ENCODE assay signal across 9 cellular contexts in the genomic region with DNA sequence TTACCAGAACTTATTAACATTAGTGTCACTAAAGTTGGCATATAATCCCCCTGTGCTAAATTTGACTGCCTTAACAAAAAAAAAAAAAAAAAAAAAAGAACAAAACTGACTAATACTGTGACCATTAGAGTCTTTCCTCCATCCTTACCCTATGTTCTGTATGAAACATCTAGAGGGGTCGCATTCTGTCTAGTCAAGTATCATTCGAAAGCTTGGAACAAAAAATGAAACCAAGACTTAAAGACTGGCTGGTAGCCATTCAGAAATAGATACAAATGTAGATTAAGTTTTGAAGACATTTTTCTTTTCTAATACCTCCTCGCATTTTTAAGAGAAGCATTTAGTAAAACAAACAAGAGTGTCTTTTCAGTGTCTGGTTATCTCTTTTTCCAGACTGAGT.
DNase-seq lines count a peak whose midpoint lies in the region; ATAC-seq and TF ChIP-seq lines count a peak whose summit lies in the region.
"Had no signal": no experiment of that assay in that cellular context is flagged by ENCODE, and none has a peak within 500 bp of the region (broad histone marks: within the 10 kb centered on the region; RNA-seq: fewer than 3 reads in every experiment).

No MANE protein-coding gene starts in this region.

- no peaks in the 10 kb centered on the region for H4K20me1 ChIP-seq in SK-N-SH (ENCODE audit: insufficient read depth)

- H3K9me2 ChIP-seq in SK-N-SH, result no peaks in the 10 kb centered on the region

- H3F3A ChIP-seq in SK-N-SH (replicated peaks; ENCODE audit: insufficient read depth), result peaks cover 7% of the 10 kb centered on the region

- no peak for TF ChIP-seq CTCF in SK-N-SH (IDR thresholded peaks at IDR 0.05)
- no peak for TF ChIP-seq CTCF in prostate gland (IDR thresholded peaks at IDR 0.05)

- CTCF ChIA-PET in SK-N-SH (lab: Yijun Ruan, JAX), result interaction anchor here (1.1 to 2.4 kb wide), 2 partner anchors 10 to 136 kb away, joined by 4 to 9 read pairs; a partner anchor contains a TSS

- H3K4me3 ChIP-seq in SK-N-SH (ENCODE audit: low read depth in 2 of 2, low read length in 1 of 2) (no peak overlapping the region), prostate gland (no peak overlapping the region)

- H2AFZ ChIP-seq in SK-N-SH (ENCODE audit: low read depth), result no peak overlapping the region

- peaks cover 0 to 4% of the 10 kb centered on the region in 2 experiments for H3K36me3 ChIP-seq in SK-N-SH (replicated peaks in 1 of 2; ENCODE audit: control insufficient read depth in 1 of 2, insufficient read depth in 2 of 2, low read length in 1 of 2)
- no peaks in the 10 kb centered on the region for H3K36me3 ChIP-seq in prostate gland

- H3K9me3 ChIP-seq in SK-N-SH, result no peaks in the 10 kb centered on the region
- no peaks in the 10 kb centered on the region for H3K9me3 ChIP-seq in prostate gland

- no peak for TF ChIP-seq EP300 in SK-N-SH (IDR thresholded peaks at IDR 0.05; ENCODE audit: borderline replicate concordance in 1 of 2, low read depth in 1 of 2, low read length in 1 of 2)

- H3K79me2 ChIP-seq in SK-N-SH (ENCODE audit: insufficient read depth), result peaks cover 82% of the 10 kb centered on the region

- ATAC-seq in GM19035 (IDR thresholded peaks at IDR 0.05; ENCODE audit: unreplicated experiment) (peak; percentile 50), HG02642 (IDR thresholded peaks at IDR 0.05; ENCODE audit: poor library complexity, unreplicated experiment) (peak; percentile 38)

- H3K27ac ChIP-seq in SK-N-SH (ENCODE audit: low read depth in 2 of 2, low read length in 1 of 2), result peak overlapping the region in 1 of 2 experiments; percentile 36; a peak in 1 of 4 replicates
- peak overlapping the region; percentile 24 to 35 for H3K27ac ChIP-seq in prostate gland

- TF ChIP-seq POLR2A in prostate gland (IDR thresholded peaks at IDR 0.05), result no peak

- H3K9ac ChIP-seq in SK-N-SH, result no peak overlapping the region

- intact Hi-C loops in prostate gland (cut with DNase I), result no loop called here

- no peak for TF ChIP-seq RAD21 in SK-N-SH (IDR thresholded peaks at IDR 0.05; ENCODE audit: low read length)

- H3K27me3 ChIP-seq in SK-N-SH (ENCODE audit: insufficient read depth) (no peaks in the 10 kb centered on the region), prostate gland (replicated peaks; ENCODE audit: insufficient read depth) (no peaks in the 10 kb centered on the region)

- DNase-seq in SK-N-SH (no peak), prostate gland (ENCODE audit: low spot score) (no peak), SKM-1 (lab: John Stamatoyannopoulos, UW; ENCODE audit: unreplicated experiment) (no peak), COR-L47 (lab: John Stamatoyannopoulos, UW) (no peak)
- no peak for DNase-seq in stimulated activated CD4-positive, alpha-beta T cell treated with anti-CD3 and anti-CD28 coated beads, Interleukin-2, amount 100 ng/mL, for 24 hours
- DNase-seq: NCI-H2081; stimulated activated CD4-positive, alpha-beta T cell treated with anti-CD3 and anti-CD28 coated beads, Interleukin-2, amount 100 ng/mL, for 48 hours had no signal

- H3K4me1 ChIP-seq in SK-N-SH (ENCODE audit: control insufficient read depth in 1 of 2, insufficient read depth in 2 of 2, low read depth in 1 of 2, low read length in 1 of 2) (peaks cover 11 to 15% of the 10 kb centered on the region in 2 experiments; a peak in 3 of 4 replicates), prostate gland (replicated peaks) (peaks cover 17% of the 10 kb centered on the region)

- POLR2A ChIA-PET in SK-N-SH (lab: Yijun Ruan, JAX), result no interaction called here

- WGBS in SK-N-SH (ENCODE audit: low lambda C conversion rate), result 70% methylated on average over 3 of the region's 3 CpGs
- 72% methylated on average over 3 of the region's 3 CpGs for WGBS in prostate gland

- H3K4me2 ChIP-seq in SK-N-SH, result peak overlapping the region; percentile 38

TF ChIP-seq in SK-N-SH, 30 proteins besides CTCF, POLR2A, EP300 and RAD21:
- TF ChIP-seq NRF1 (IDR thresholded peaks at IDR 0.05; ENCODE audit: low read depth, low read length), result no peak
- no peak for TF ChIP-seq TAF1 (IDR thresholded peaks at IDR 0.05; ENCODE audit: borderline replicate concordance, low read depth, low read length)
- TF ChIP-seq GABPA (IDR thresholded peaks at IDR 0.05; ENCODE audit: low read depth), result no peak
- TF ChIP-seq GATA2 (CRISPR knock-in tag; IDR thresholded peaks at IDR 0.05), result no peak
- no peak for TF ChIP-seq MEF2A (IDR thresholded peaks at IDR 0.05; ENCODE audit: borderline replicate concordance, low read depth)
- TF ChIP-seq, protein P1, sequence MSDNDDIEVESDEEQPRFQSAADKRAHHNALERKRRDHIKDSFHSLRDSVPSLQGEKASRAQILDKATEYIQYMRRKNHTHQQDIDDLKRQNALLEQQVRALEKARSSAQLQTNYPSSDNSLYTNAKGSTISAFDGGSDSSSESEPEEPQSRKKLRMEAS (IDR thresholded peaks at IDR 0.05; ENCODE audit: low read depth), result no peak
- TF ChIP-seq, protein P2, sequence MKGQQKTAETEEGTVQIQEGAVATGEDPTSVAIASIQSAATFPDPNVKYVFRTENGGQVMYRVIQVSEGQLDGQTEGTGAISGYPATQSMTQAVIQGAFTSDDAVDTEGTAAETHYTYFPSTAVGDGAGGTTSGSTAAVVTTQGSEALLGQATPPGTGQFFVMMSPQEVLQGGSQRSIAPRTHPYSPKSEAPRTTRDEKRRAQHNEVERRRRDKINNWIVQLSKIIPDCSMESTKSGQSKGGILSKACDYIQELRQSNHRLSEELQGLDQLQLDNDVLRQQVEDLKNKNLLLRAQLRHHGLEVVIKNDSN (IDR thresholded peaks at IDR 0.05; ENCODE audit: borderline replicate concordance, low read depth), result no peak
- no peak for TF ChIP-seq MXI1 (IDR thresholded peaks at IDR 0.05; ENCODE audit: low read depth, low read length)
- no peak for TF ChIP-seq NFIC (IDR thresholded peaks at IDR 0.05; ENCODE audit: borderline replicate concordance)
- TF ChIP-seq RCOR1 (IDR thresholded peaks at IDR 0.05; ENCODE audit: low read length), result no peak
- TF ChIP-seq, protein P3, sequence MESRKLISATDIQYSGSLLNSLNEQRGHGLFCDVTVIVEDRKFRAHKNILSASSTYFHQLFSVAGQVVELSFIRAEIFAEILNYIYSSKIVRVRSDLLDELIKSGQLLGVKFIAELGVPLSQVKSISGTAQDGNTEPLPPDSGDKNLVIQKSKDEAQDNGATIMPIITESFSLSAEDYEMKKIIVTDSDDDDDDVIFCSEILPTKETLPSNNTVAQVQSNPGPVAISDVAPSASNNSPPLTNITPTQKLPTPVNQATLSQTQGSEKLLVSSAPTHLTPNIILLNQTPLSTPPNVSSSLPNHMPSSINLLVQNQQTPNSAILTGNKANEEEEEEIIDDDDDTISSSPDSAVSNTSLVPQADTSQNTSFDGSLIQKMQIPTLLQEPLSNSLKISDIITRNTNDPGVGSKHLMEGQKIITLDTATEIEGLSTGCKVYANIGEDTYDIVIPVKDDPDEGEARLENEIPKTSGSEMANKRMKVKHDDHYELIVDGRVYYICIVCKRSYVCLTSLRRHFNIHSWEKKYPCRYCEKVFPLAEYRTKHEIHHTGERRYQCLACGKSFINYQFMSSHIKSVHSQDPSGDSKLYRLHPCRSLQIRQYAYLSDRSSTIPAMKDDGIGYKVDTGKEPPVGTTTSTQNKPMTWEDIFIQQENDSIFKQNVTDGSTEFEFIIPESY (IDR thresholded peaks at IDR 0.05; ENCODE audit: borderline replicate concordance, low read depth), result no peak
- no peak for TF ChIP-seq FOXM1 (IDR thresholded peaks at IDR 0.05; ENCODE audit: low read depth)
- no peak for TF ChIP-seq CHD2 (IDR thresholded peaks at IDR 0.05; ENCODE audit: low read length, partially characterized antibody)
